In genomic region chr18:55821219-55821618, GRCh38 we compare ENCODE assay signal across 16 cellular contexts.
A peak's percentile ranks its signal among the peaks of the same experiment; 100 is the strongest.
DNase-seq lines count a peak whose midpoint lies in the region; ATAC-seq, FAIRE-seq and TF ChIP-seq lines count a peak whose summit lies in the region.
"Had no signal": no experiment of that assay in that cellular context is flagged by ENCODE, and none has a peak within 500 bp of the region (broad histone marks: within the 10 kb centered on the region; RNA-seq: fewer than 3 reads in every experiment).

No MANE protein-coding gene starts in this region.

- peak overlapping the region; percentile 53 for H3K4me2 ChIP-seq in astrocyte (ENCODE audit: low read length)

- no peak overlapping the region for H3K4me3 Mint-ChIP-seq in astrocyte (ENCODE audit: unreplicated experiment)
- no peak overlapping the region for H3K4me3 Mint-ChIP-seq in activated naive CD4-positive, alpha-beta T cell treated with anti-CD3 and anti-CD28 coated beads for 36 hours
- H3K4me3 Mint-ChIP-seq: activated CD4-positive, alpha-beta memory T cell treated with anti-CD3 and anti-CD28 coated beads, Interleukin-2, amount 10 ng/mL, durations not matched to agents 7 days and 5 days; CD4-positive, alpha-beta T cell had no signal

- CTCF ChIA-PET in activated naive CD4-positive, alpha-beta T cell treated with anti-CD3 and anti-CD28 coated beads for 36 hours (lab: Charles Lee) = no interaction called here

- no peaks in the 10 kb centered on the region for H4K20me1 ChIP-seq in astrocyte (ENCODE audit: insufficient read depth, low read length)

- WGBS in ovary, 3 donors = 39 to 47% (median 45%) methylated on average over 2 of the region's 2 CpGs

- no peaks in the 10 kb centered on the region for H3K36me3 ChIP-seq in astrocyte (ENCODE audit: insufficient read depth, low read length)
- H3K36me3 ChIP-seq in ovary = no peaks in the 10 kb centered on the region
- H3K36me3 ChIP-seq in upper lobe of right lung = no peaks in the 10 kb centered on the region
- H3K36me3 ChIP-seq: tibial nerve had no signal

- intact Hi-C loops in ovary (cut with DNase I) (no loop called here), upper lobe of right lung (cut with DNase I) (no loop called here)
- intact Hi-C loops in activated naive CD4-positive, alpha-beta T cell treated with anti-CD3 and anti-CD28 coated beads for 36 hours (cut with micrococcal nuclease) = no loop called here

- peaks cover 9% of the 10 kb centered on the region for H3K4me1 ChIP-seq in astrocyte (ENCODE audit: insufficient read depth, low read length)
- peaks cover 6% of the 10 kb centered on the region for H3K4me1 ChIP-seq in ovary (ENCODE audit: insufficient read depth)
- H3K4me1 ChIP-seq in upper lobe of right lung = no peaks in the 10 kb centered on the region
- H3K4me1 ChIP-seq: tibial nerve had no signal

- no peak for TF ChIP-seq POLR2A in ovary (IDR thresholded peaks at IDR 0.05)

- H3K27ac ChIP-seq in astrocyte (ENCODE audit: low read depth, low read length) = no peak overlapping the region
- no peak overlapping the region for H3K27ac ChIP-seq in ovary
- H3K27ac ChIP-seq in upper lobe of right lung = no peak overlapping the region
- H3K27ac ChIP-seq: dorsolateral prefrontal cortex, tibial nerve had no signal

- DNase-seq in H4 (ENCODE audit: low spot score) = peak; percentile 14
- peak; percentile 68 for DNase-seq in astrocyte (ENCODE audit: low read depth)
- peak; percentile 40 for DNase-seq in glomerular visceral epithelial cell (ENCODE audit: extremely low spot score)
- peak; percentile 52 for DNase-seq in skeletal muscle cell (ENCODE audit: low read depth)
- no peak for DNase-seq in ovary
- DNase-seq in upper lobe of right lung = no peak
- no peak for DNase-seq in effector CD4-positive, alpha-beta T cell
- no peak for DNase-seq in activated naive CD4-positive, alpha-beta T cell treated with anti-CD3 and anti-CD28 coated beads for 36 hours
- DNase-seq: activated CD4-positive, alpha-beta memory T cell treated with anti-CD3 and anti-CD28 coated beads, Interleukin-2, amount 10 ng/mL, durations not matched to agents 7 days and 5 days; aorta; CD4-positive, alpha-beta T cell; dorsolateral prefrontal cortex; left colon; NCI-H1048; NCI-H2171 treated with DMSO at 0.1 percent for 48 hours had no signal

- no peaks in the 10 kb centered on the region for H3K27me3 Mint-ChIP-seq in astrocyte (ENCODE audit: low read depth, unreplicated experiment)
- no peaks in the 10 kb centered on the region for H3K27me3 Mint-ChIP-seq in activated naive CD4-positive, alpha-beta T cell treated with anti-CD3 and anti-CD28 coated beads for 36 hours (ENCODE audit: low read depth)
- H3K27me3 Mint-ChIP-seq: activated CD4-positive, alpha-beta memory T cell treated with anti-CD3 and anti-CD28 coated beads, Interleukin-2, amount 10 ng/mL, durations not matched to agents 7 days and 5 days; CD4-positive, alpha-beta T cell had no signal

- no peak overlapping the region for H3K27ac Mint-ChIP-seq in astrocyte (ENCODE audit: unreplicated experiment)
- H3K27ac Mint-ChIP-seq in activated naive CD4-positive, alpha-beta T cell treated with anti-CD3 and anti-CD28 coated beads for 36 hours = no peak overlapping the region
- H3K27ac Mint-ChIP-seq: activated CD4-positive, alpha-beta memory T cell treated with anti-CD3 and anti-CD28 coated beads, Interleukin-2, amount 10 ng/mL, durations not matched to agents 7 days and 5 days; CD4-positive, alpha-beta T cell had no signal

- peak overlapping the region; percentile 11 for H3K4me3 ChIP-seq in astrocyte (ENCODE audit: insufficient read depth, low read depth, low read length)
- no peak overlapping the region for H3K4me3 ChIP-seq in skeletal muscle cell (ENCODE audit: low read depth, low read length)
- no peak overlapping the region for H3K4me3 ChIP-seq in ovary
- H3K4me3 ChIP-seq in upper lobe of right lung = no peak overlapping the region
- H3K4me3 ChIP-seq: dorsolateral prefrontal cortex, tibial nerve had no signal

- TF ChIP-seq CTCF in astrocyte (IDR thresholded peaks at IDR 0.05; ENCODE audit: insufficient read depth, low read depth, low read length) (no peak), ovary (IDR thresholded peaks at IDR 0.05) (no peak), upper lobe of right lung (IDR thresholded peaks at IDR 0.05) (no peak)

- H2AFZ ChIP-seq in astrocyte (ENCODE audit: low read depth, low read length) = no peak overlapping the region

- H3K9me3 ChIP-seq in astrocyte (ENCODE audit: insufficient read depth, low read depth, low read length) = no peaks in the 10 kb centered on the region
- H3K9me3 ChIP-seq in ovary = no peaks in the 10 kb centered on the region
- no peaks in the 10 kb centered on the region for H3K9me3 ChIP-seq in upper lobe of right lung

- H3K36me3 Mint-ChIP-seq in astrocyte (ENCODE audit: low read depth, unreplicated experiment) = no peaks in the 10 kb centered on the region
- no peaks in the 10 kb centered on the region for H3K36me3 Mint-ChIP-seq in activated naive CD4-positive, alpha-beta T cell treated with anti-CD3 and anti-CD28 coated beads for 36 hours (ENCODE audit: low read depth)

- TF ChIP-seq EP300 in ovary (IDR thresholded peaks at IDR 0.05) = no peak

- H3K79me2 ChIP-seq in astrocyte (ENCODE audit: insufficient read depth, low read length) = no peaks in the 10 kb centered on the region

- H3K4me1 Mint-ChIP-seq in astrocyte (ENCODE audit: low read depth, unreplicated experiment) = peaks cover 16% of the 10 kb centered on the region
- no peaks in the 10 kb centered on the region for H3K4me1 Mint-ChIP-seq in activated naive CD4-positive, alpha-beta T cell treated with anti-CD3 and anti-CD28 coated beads for 36 hours (ENCODE audit: low read depth)
- H3K4me1 Mint-ChIP-seq: activated CD4-positive, alpha-beta memory T cell treated with anti-CD3 and anti-CD28 coated beads, Interleukin-2, amount 10 ng/mL, durations not matched to agents 7 days and 5 days had no signal

- no peak overlapping the region for H3K9ac ChIP-seq in astrocyte (ENCODE audit: low read length)

- H3K9me3 Mint-ChIP-seq in astrocyte (ENCODE audit: unreplicated experiment) = no peaks in the 10 kb centered on the region
- no peaks in the 10 kb centered on the region for H3K9me3 Mint-ChIP-seq in activated naive CD4-positive, alpha-beta T cell treated with anti-CD3 and anti-CD28 coated beads for 36 hours
- H3K9me3 Mint-ChIP-seq: CD4-positive, alpha-beta T cell had no signal

- H3K27me3 ChIP-seq in astrocyte (ENCODE audit: insufficient read depth, low read length) = no peaks in the 10 kb centered on the region
- no peaks in the 10 kb centered on the region for H3K27me3 ChIP-seq in ovary
- H3K27me3 ChIP-seq in upper lobe of right lung = no peaks in the 10 kb centered on the region
- H3K27me3 ChIP-seq: dorsolateral prefrontal cortex, tibial nerve had no signal

- no peak for ATAC-seq in upper lobe of right lung
- ATAC-seq: left colon had no signal

- peak; percentile 78 for FAIRE-seq in astrocyte (lab: Jason Lieb, UNC)

Comparison
In these comparisons a context has a peak if more than half of its experiments do, and no peak if none do; other contexts are left out.
1. DNase-seq: peak in H4 (single experiment), astrocyte (single experiment), glomerular visceral epithelial cell (single experiment) and skeletal muscle cell (single experiment); none in ovary (0 of 5), upper lobe of right lung (single experiment), effector CD4-positive, alpha-beta T cell (single experiment) and activated naive CD4-positive, alpha-beta T cell treated with anti-CD3 and anti-CD28 coated beads for 36 hours (single experiment).